ENCODE assay signal across 8 cellular contexts in genomic region chr12:52767427-52767826, GRCh38.
"Had no signal": no experiment of that assay in that cellular context is flagged by ENCODE, and none has a peak within 500 bp of the region (broad histone marks: within the 10 kb centered on the region; RNA-seq: fewer than 3 reads in every experiment).

No MANE protein-coding gene starts in this region.

- H3K4me1 Mint-ChIP-seq: GM23338, H9 had no signal

- ATAC-seq: GM23338, HCT116 had no signal

- DNase-seq: GM23248, GOT3, H7, H9, HCEC 1CT, HFFc6 had no signal

- H3K27ac Mint-ChIP-seq: GM23338, H9, HFFc6 had no signal

- H3K9me3 Mint-ChIP-seq: HFFc6 had no signal

- H3K4me3 Mint-ChIP-seq: GM23338, H9, HFFc6 had no signal
